ENCODE assay signal across 8 cellular contexts in genomic region chr10:109922976-109923921, GRCh38. TPM values are rescaled to one million over a fixed set of nuclear protein-coding genes. Genes with fewer than 3 reads are reported as not detected.
DNase-seq lines count a peak whose midpoint lies in the region; ATAC-seq and TF ChIP-seq lines count a peak whose summit lies in the region.

Gene XPNPEP1 (minus strand): TSS chr10:109923511. CDS start chr10:109923433, 78 bp downstream.

- H3K9me3 ChIP-seq in OCI-LY3 (ENCODE audit: insufficient read depth, low read length), result no peaks in the 10 kb centered on the region

- peaks cover 15% of the 10 kb centered on the region for H3K79me2 ChIP-seq in OCI-LY3 (ENCODE audit: low read length)

- peaks cover 11% of the 10 kb centered on the region for H3K4me1 ChIP-seq in OCI-LY3 (ENCODE audit: low read length)

- peaks cover 17% of the 10 kb centered on the region for H3K27me3 ChIP-seq in OCI-LY3 (ENCODE audit: low read depth, low read length)

- peak within 1 kb of the TSS; percentile 98 for H3K4me2 ChIP-seq in OCI-LY3 (ENCODE audit: low read length)

- ATAC-seq in GM19463 (IDR thresholded peaks at IDR 0.05; ENCODE audit: unreplicated experiment), result peak; percentile 94

- H3K9ac ChIP-seq in OCI-LY3 (ENCODE audit: low read length), result peak within 1 kb of the TSS; percentile 91

- peak within 1 kb of the TSS; percentile 99 for H2AFZ ChIP-seq in OCI-LY3 (ENCODE audit: low read depth, low read length)

- H3K4me3 ChIP-seq in OCI-LY3 (ENCODE audit: low read length), result peak within 1 kb of the TSS; percentile 92
- peak within 1 kb of the TSS; percentile 75 for H3K4me3 ChIP-seq in epithelial cell of esophagus (ENCODE audit: low read length)

- no peaks in the 10 kb centered on the region for H3K36me3 ChIP-seq in OCI-LY3 (replicated peaks; ENCODE audit: low read depth, low read length)

- TF ChIP-seq CTCF in OCI-LY3 (IDR thresholded peaks at IDR 0.05; ENCODE audit: low read depth, low read length) (no peak), epithelial cell of esophagus (IDR thresholded peaks at IDR 0.05; ENCODE audit: insufficient read depth, low read depth, low read length, missing control alignments) (no peak)

- no peaks in the 10 kb centered on the region for H4K20me1 ChIP-seq in OCI-LY3 (ENCODE audit: insufficient read depth, low read length)

- H3K27ac ChIP-seq in OCI-LY3 (ENCODE audit: low read length), result 0 out of 2 replicates have a peak within 1 kb of the TSS, but pooled peaks have one; percentile 23

- peak; percentile 87 for DNase-seq in COLO668 (lab: John Stamatoyannopoulos, UW; ENCODE audit: unreplicated experiment)
- DNase-seq in HK-2 (ENCODE audit: unreplicated experiment), result peak; percentile 91
- DNase-seq in activated T-cell treated with anti-CD3 and anti-CD28 coated beads for 1 hour (ENCODE audit: low read depth), result peak; percentile 62
- DNase-seq in epithelial cell of esophagus (ENCODE audit: low read depth), result peak; percentile 86
- DNase-seq in mucosa of gallbladder (ENCODE audit: low spot score), result peak; percentile 91
- peak; percentile 72 for DNase-seq in stimulated activated CD8-positive, alpha-beta memory T cell treated with anti-CD3 and anti-CD28 coated beads, Interleukin-4, amount 100 ng/mL, for 24 hours (ENCODE audit: low read depth)

RNA-seq across cellular contexts. Expression of gene XPNPEP1, which starts in this region (rescaled TPM):
- total RNA-seq in mucosa of gallbladder, result 86.4 TPM

Comparison
In these comparisons a context has a peak if more than half of its experiments do, and no peak if none do; other contexts are left out.
1. Peak in every context shown above with its lines: DNase-seq, ATAC-seq, H3K4me3 ChIP-seq and H3K27ac ChIP-seq.